In genomic region chr1:98003442-98003841, GRCh38 we compare ENCODE assay signal across 26 cellular contexts.
"Had no signal": no experiment of that assay in that cellular context is flagged by ENCODE, and none has a peak within 500 bp of the region (broad histone marks: within the 10 kb centered on the region; RNA-seq: fewer than 3 reads in every experiment).

No MANE protein-coding gene starts in this region.

- H3K36me3 Mint-ChIP-seq: activated naive CD4-positive, alpha-beta T cell treated with anti-CD3 and anti-CD28 coated beads, Interleukin-2, amount 50 U/mL, for 24 hours; naive B cell; stimulated activated naive B cell treated with anti-CD40 and anti-IgM and Interleukin-4, amounts not matched to agents 10 μg/mL and 1 μg/mL and 100 μg/mL, for 72 hours had no signal

- H3K27ac ChIP-seq: brain microvascular endothelial cell, foreskin keratinocyte, lower lobe of right lung, right lobe of liver, transverse colon had no signal

- ATAC-seq: activated CD8-positive, alpha-beta T cell treated with anti-CD3 and anti-CD28 coated beads, Interleukin-2, amount 10 ng/mL, durations not matched to agents 7 days and 5 days; foreskin keratinocyte; lower lobe of right lung; stimulated activated naive B cell treated with anti-CD40 and anti-IgM and Interleukin-4, amounts not matched to agents 10 μg/mL and 1 μg/mL and 100 μg/mL, for 72 hours had no signal

- H3K4me1 Mint-ChIP-seq: naive B cell; stimulated activated naive B cell treated with anti-CD40 and anti-IgM and Interleukin-4, amounts not matched to agents 10 μg/mL and 1 μg/mL and 100 μg/mL, for 72 hours had no signal

- H3K27me3 ChIP-seq: brain microvascular endothelial cell, foreskin keratinocyte, right lobe of liver, transverse colon had no signal

- H3K4me3 Mint-ChIP-seq: activated CD8-positive, alpha-beta T cell treated with anti-CD3 and anti-CD28 coated beads, Interleukin-2, amount 10 ng/mL, durations not matched to agents 7 days and 5 days; activated naive CD4-positive, alpha-beta T cell treated with anti-CD3 and anti-CD28 coated beads, Interleukin-2, amount 50 U/mL, for 24 hours; activated T-helper 1 cell treated with anti-CD3 and anti-CD28 coated beads, Interleukin-12 subunit alpha, Interleukin-12 subunit beta, Interleukin-2, Interleukin-4 antibody, amounts not matched to agents 30 ng/mL and 10 ng/mL and 1 ng/mL, durations not matched to agents 14 hours and 24 hours and 36 hours; dendritic cell treated with granulocyte-macrophage colony-stimulating factor and Interleukin-4, amounts not matched to agents 40 ng/mL and 50 ng/mL, for 4 days; naive B cell; stimulated activated naive B cell treated with anti-CD40 and anti-IgM and Interleukin-4, amounts not matched to agents 10 μg/mL and 1 μg/mL and 100 μg/mL, for 72 hours had no signal

- H3K36me3 ChIP-seq: brain microvascular endothelial cell, lower lobe of right lung, right lobe of liver, transverse colon had no signal

- H3K27ac Mint-ChIP-seq: activated CD8-positive, alpha-beta T cell treated with anti-CD3 and anti-CD28 coated beads, Interleukin-2, amount 10 ng/mL, durations not matched to agents 7 days and 5 days; activated naive CD4-positive, alpha-beta T cell treated with anti-CD3 and anti-CD28 coated beads, Interleukin-2, amount 50 U/mL, for 24 hours; activated T-helper 1 cell treated with anti-CD3 and anti-CD28 coated beads, Interleukin-12 subunit alpha, Interleukin-12 subunit beta, Interleukin-2, Interleukin-4 antibody, amounts not matched to agents 30 ng/mL and 10 ng/mL and 1 ng/mL, durations not matched to agents 14 hours and 24 hours and 36 hours; dendritic cell treated with granulocyte-macrophage colony-stimulating factor and Interleukin-4, amounts not matched to agents 40 ng/mL and 50 ng/mL, for 4 days; naive B cell; stimulated activated naive B cell treated with anti-CD40 and anti-IgM and Interleukin-4, amounts not matched to agents 10 μg/mL and 1 μg/mL and 100 μg/mL, for 72 hours had no signal

- DNase-seq: activated CD4-positive, alpha-beta T cell treated with anti-CD3 and anti-CD28 coated beads for 1 hour; activated CD4-positive, alpha-beta T cell treated with anti-CD3 and anti-CD28 coated beads, Interleukin-2, amount 50 U/mL, for 1 hour; activated CD8-positive, alpha-beta T cell treated with anti-CD3 and anti-CD28 coated beads, Interleukin-2, amount 10 ng/mL, durations not matched to agents 7 days and 5 days; activated gamma-delta T cell; aorta; brain microvascular endothelial cell; caudate nucleus; effector CD4-positive, alpha-beta T cell; erythroblast; foreskin keratinocyte; glutamatergic neuron; hippocampal formation; kidney glomerular epithelial cell; lower lobe of right lung; mesendoderm; naive B cell; occipital lobe; right lobe of liver; stimulated activated CD4-positive, alpha-beta T cell treated with anti-CD3 and anti-CD28 coated beads, Interleukin-15, amount 100 ng/mL, for 24 hours; stimulated activated naive B cell treated with anti-CD40 and anti-IgM and Interleukin-4, amounts not matched to agents 10 μg/mL and 1 μg/mL and 100 μg/mL, for 72 hours; T-helper 9 cell; transverse colon had no signal

- H3K27me3 Mint-ChIP-seq: activated naive CD4-positive, alpha-beta T cell treated with anti-CD3 and anti-CD28 coated beads, Interleukin-2, amount 50 U/mL, for 24 hours; dendritic cell treated with granulocyte-macrophage colony-stimulating factor and Interleukin-4, amounts not matched to agents 40 ng/mL and 50 ng/mL, for 4 days had no signal

- H3K4me2 ChIP-seq: smooth muscle cell had no signal

- H3K4me3 ChIP-seq: lower lobe of right lung, right lobe of liver, smooth muscle cell, transverse colon had no signal

- H3K4me1 ChIP-seq: lower lobe of right lung, right lobe of liver had no signal

- H3K9me3 Mint-ChIP-seq: activated naive CD4-positive, alpha-beta T cell treated with anti-CD3 and anti-CD28 coated beads, Interleukin-2, amount 50 U/mL, for 24 hours; activated T-helper 1 cell treated with anti-CD3 and anti-CD28 coated beads, Interleukin-12 subunit alpha, Interleukin-12 subunit beta, Interleukin-2, Interleukin-4 antibody, amounts not matched to agents 30 ng/mL and 10 ng/mL and 1 ng/mL, durations not matched to agents 14 hours and 24 hours and 36 hours; dendritic cell treated with granulocyte-macrophage colony-stimulating factor and Interleukin-4, amounts not matched to agents 40 ng/mL and 50 ng/mL, for 4 days; naive B cell; stimulated activated naive B cell treated with anti-CD40 and anti-IgM and Interleukin-4, amounts not matched to agents 10 μg/mL and 1 μg/mL and 100 μg/mL, for 72 hours had no signal

- H3K9me3 ChIP-seq: lower lobe of right lung, right lobe of liver, transverse colon had no signal
